In genomic region chr11:78735711-78736110, GRCh38 we compare ENCODE assay signal across 35 cellular contexts.
"Had no signal": no experiment of that assay in that cellular context is flagged by ENCODE, and none has a peak within 500 bp of the region (broad histone marks: within the 10 kb centered on the region; RNA-seq: fewer than 3 reads in every experiment).

No MANE protein-coding gene starts in this region.

- H3K9ac ChIP-seq: KMS-11 had no signal

- H3K4me2 ChIP-seq: KMS-11 had no signal

- H3K4me3 ChIP-seq: MG63 had no signal

- H3K27ac ChIP-seq: KMS-11 had no signal

- H3K9me3 ChIP-seq: MG63 had no signal

- H3K36me3 ChIP-seq: MG63 had no signal

- DNase-seq: Karpas-422, Kasumi-1, KG1, MG63, MM.1S, MV-4-11, NCI-H1048, NCI-H1092, NCI-H1092 treated with DMSO at 0.1 percent for 48 hours, NCI-H1105, NCI-H1105 treated with DMSO at 0.1 percent for 48 hours, NCI-H1417, NCI-H1417 treated with DMSO at 0.1 percent for 48 hours, NCI-H1436, NCI-H1436 treated with DMSO at 0.1 percent for 48 hours, NCI-H146, NCI-H1694, NCI-H1694 treated with DMSO at 0.1 percent for 48 hours, NCI-H187, NCI-H187 treated with DMSO at 0.1 percent for 48 hours, NCI-H1930, NCI-H2029, NCI-H2029 treated with DMSO at 0.1 percent for 48 hours, NCI-H2081, NCI-H2081 treated with DMSO at 0.1 percent for 48 hours, NCI-H2107, NCI-H2171, NCI-H2171 treated with DMSO at 0.1 percent for 48 hours, NCI-H2227 treated with DMSO at 0.1 percent for 48 hours, NCI-H226, NCI-H345, NCI-H446, NCI-H446 treated with DMSO at 0.1 percent for 48 hours, NCI-H510A had no signal
